Comparison of ENCODE assay signal across 9 cellular contexts in the genomic region with DNA sequence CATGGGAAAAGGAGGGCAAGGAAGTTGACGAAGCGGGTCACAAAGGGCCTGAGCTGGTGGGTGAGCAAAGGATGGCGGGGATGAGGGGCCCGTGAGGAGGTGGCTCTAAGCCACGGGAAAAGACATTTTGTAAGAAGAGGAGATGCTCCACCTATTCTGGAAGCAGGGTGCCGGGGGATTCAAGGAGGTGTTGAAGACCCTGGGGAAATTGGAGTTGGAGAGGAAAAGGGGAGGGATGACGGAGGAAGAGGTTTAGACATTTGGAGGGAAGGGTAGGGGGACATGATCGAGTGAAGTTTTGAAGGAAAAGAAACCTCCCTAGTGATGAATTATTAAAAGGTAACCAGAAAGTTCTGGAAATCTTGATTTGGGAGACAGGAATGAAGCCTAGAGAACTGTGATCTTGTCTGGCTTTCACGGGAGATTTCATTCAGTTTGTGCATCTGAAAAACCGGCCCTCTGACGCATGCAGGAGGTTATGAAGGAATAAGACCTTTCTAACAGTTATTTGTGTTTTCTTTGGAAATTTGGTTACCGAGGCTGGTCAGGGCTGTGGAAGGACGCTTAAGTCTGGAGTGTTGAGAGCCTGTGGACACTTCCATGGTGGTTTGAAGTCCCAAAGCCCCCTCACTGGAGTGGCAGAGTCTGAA. TPM values are rescaled to one million over a fixed set of nuclear protein-coding genes. Genes with fewer than 3 reads are reported as not detected.
A peak's percentile ranks its signal among the peaks of the same experiment; 100 is the strongest.
DNase-seq lines count a peak whose midpoint lies in the region; ATAC-seq and TF ChIP-seq lines count a peak whose summit lies in the region.
"Had no signal": no experiment of that assay in that cellular context is flagged by ENCODE, and none has a peak within 500 bp of the region (broad histone marks: within the 10 kb centered on the region; RNA-seq: fewer than 3 reads in every experiment).

No MANE protein-coding gene starts in this region.

- H3K4me1 Mint-ChIP-seq in Calu3 (ENCODE audit: low read depth, unreplicated experiment), result peaks cover 9% of the 10 kb centered on the region

- H3K27me3 ChIP-seq in SJCRH30 (no peaks in the 10 kb centered on the region), psoas muscle (ENCODE audit: insufficient read depth in 3 of 3, low read length in 2 of 3) (no peaks in the 10 kb centered on the region)

- H3K9me3 ChIP-seq in SJCRH30 (replicated peaks) (no peaks in the 10 kb centered on the region), psoas muscle (no peaks in the 10 kb centered on the region), OCI-LY7 (ENCODE audit: low read length) (no peaks in the 10 kb centered on the region)

- peak overlapping the region; percentile 65 for H3K4me3 Mint-ChIP-seq in Calu3 (ENCODE audit: low read depth, unreplicated experiment)

- POLR2A ChIA-PET in OCI-LY7 (lab: Charles Lee), result no interaction called here

- H2AFZ ChIP-seq in OCI-LY7 (ENCODE audit: low read length), result no peak overlapping the region

- 42 to 53% (median 45%) methylated on average over 13 of the region's 13 CpGs for WGBS in psoas muscle, 3 donors

- H3K27me3 Mint-ChIP-seq in Calu3 (ENCODE audit: unreplicated experiment), result peaks cover 55% of the 10 kb centered on the region

- no peak overlapping the region; the same call in 1 of the 2 replicates for H3K27ac ChIP-seq in SJCRH30
- no peak overlapping the region for H3K27ac ChIP-seq in psoas muscle
- H3K27ac ChIP-seq in OCI-LY7 (ENCODE audit: low read depth, low read length, poor library complexity, severe bottlenecking), result no peak overlapping the region

- H3K36me3 ChIP-seq in SJCRH30 (0 out of 2 replicates have a peak, but pooled peaks cover 6% of the 10 kb centered on the region), psoas muscle (ENCODE audit: insufficient read depth in 1 of 2, low read depth in 1 of 2) (no peaks in the 10 kb centered on the region), OCI-LY7 (ENCODE audit: insufficient read depth, low read length) (no peaks in the 10 kb centered on the region)

- H3K27ac Mint-ChIP-seq in Calu3 (ENCODE audit: unreplicated experiment), result no peak overlapping the region

- peaks cover 5% of the 10 kb centered on the region for H3K36me3 Mint-ChIP-seq in Calu3 (ENCODE audit: insufficient read depth, unreplicated experiment)

- no TSS peak for BruUV-seq in Calu3 (replicated peaks; lab: Mats Ljungman, UMichigan)
- no TSS peak for BruUV-seq in OCI-LY7 (replicated peaks; lab: Mats Ljungman, UMichigan)

- no peaks in the 10 kb centered on the region for H3K9me2 ChIP-seq in OCI-LY7 (ENCODE audit: insufficient read depth, low read length)

- no peaks in the 10 kb centered on the region for H3K9me3 Mint-ChIP-seq in Calu3 (ENCODE audit: low read depth, unreplicated experiment)

- peaks cover 9% of the 10 kb centered on the region for H3K4me1 ChIP-seq in SJCRH30
- H3K4me1 ChIP-seq in psoas muscle, result peaks cover 11% of the 10 kb centered on the region
- H3K4me1 ChIP-seq in OCI-LY7 (ENCODE audit: insufficient read depth, low read length, poor library complexity, severe bottlenecking), result peaks cover 14% of the 10 kb centered on the region

- ATAC-seq in psoas muscle (peak in 1 of 4 donors; percentile 9), HG03280 (IDR thresholded peaks at IDR 0.05; ENCODE audit: unreplicated experiment) (no peak)

- intact Hi-C loops in Calu3 (cut with micrococcal nuclease; ENCODE audit: unreplicated experiment), result no loop called here
- intact Hi-C loops in psoas muscle (cut with DNase I), result no loop called here
- intact Hi-C loops in OCI-LY7 (cut with micrococcal nuclease; ENCODE audit: unreplicated experiment), result no loop called here

- H4K20me1 ChIP-seq in OCI-LY7 (ENCODE audit: insufficient read depth, low read length), result no peaks in the 10 kb centered on the region

- CTCF ChIA-PET in Calu3 (lab: Charles Lee), result no interaction called here
- CTCF ChIA-PET in OCI-LY7 (lab: Charles Lee; ENCODE audit: unreplicated experiment), result no interaction called here

- no peak for DNase-seq in Calu3
- DNase-seq in SJCRH30, result no peak
- peak; percentile 17 for DNase-seq in fibroblast of mammary gland (ENCODE audit: low read depth)
- no peak for DNase-seq in psoas muscle
- DNase-seq in NCI-H1417 treated with DMSO at 0.1 percent for 48 hours (lab: John Stamatoyannopoulos, UW), result no peak
- DNase-seq in OCI-LY7 (ENCODE audit: low spot score), result no peak
- no peak for DNase-seq in stimulated activated CD4-positive, alpha-beta T cell treated with anti-CD3 and anti-CD28 coated beads, Interleukin-15, amount 100 ng/mL, for 24 hours
- DNase-seq: activated CD4-positive, alpha-beta T cell treated with anti-CD3 and anti-CD28 coated beads, Interleukin-2, amount 50 U/mL, for 4 hours had no signal

- TF ChIP-seq CTCF in Calu3 (IDR thresholded peaks at IDR 0.05; ENCODE audit: unreplicated experiment), result no peak
- TF ChIP-seq CTCF in fibroblast of mammary gland (conservative IDR thresholded peaks at IDR 0.05; ENCODE audit: control insufficient read depth, insufficient read depth, low read depth, low read length), result no peak
- TF ChIP-seq CTCF in psoas muscle (IDR thresholded peaks at IDR 0.05), result no peak
- no peak for TF ChIP-seq CTCF in OCI-LY7 (conservative IDR thresholded peaks at IDR 0.05; ENCODE audit: low read length)

- H3K79me2 ChIP-seq in OCI-LY7 (ENCODE audit: insufficient read depth, low read depth, low read length), result no peaks in the 10 kb centered on the region

- no peak overlapping the region for H3K4me2 ChIP-seq in OCI-LY7 (ENCODE audit: low read length)

- H3K4me3 ChIP-seq in SJCRH30 (peak overlapping the region; percentile 89), fibroblast of mammary gland (ENCODE audit: control insufficient read depth, low read depth, low read length) (peak overlapping the region; percentile 55), psoas muscle (peak overlapping the region; percentile 82), OCI-LY7 (ENCODE audit: low read depth, low read length, poor library complexity, severe bottlenecking) (no peak overlapping the region)

RNA-seq across cellular contexts. Expression of gene SMO, which starts 1.4 kb away (rescaled TPM):
- total RNA-seq in Calu3 (2022) (2.1 and 3.6 TPM in 2 replicates), psoas muscle (1 to 10 TPM; 1.4 to 6.0 (median 2.6) TPM), OCI-LY7 (2022) (0.17 and 0.22 TPM in 2 replicates)
- 40.5 and 43.2 TPM in 2 replicates for total RNA-seq in SJCRH30 (2014; rRNA removed; shearing (Covaris generic))
- 1 to 10 TPM in 1 of 3 donors, under 1 TPM in 2; 0.52 to 1.1 (median 0.93) TPM for polyA plus RNA-seq in psoas muscle
- total RNA-seq in OCI-LY7 (2014; rRNA removed; shearing (Covaris generic)), result 0.25 TPM in 1 of 2 replicates, not detected in the other

RNA-seq across cellular contexts. Expression of gene AHCYL2, which starts 35.0 kb away (rescaled TPM):
- total RNA-seq in Calu3 (2022), result 54.6 and 66.4 TPM in 2 replicates
- total RNA-seq in SJCRH30 (2014; rRNA removed; shearing (Covaris generic)), result 10.2 and 10.9 TPM in 2 replicates
- total RNA-seq in psoas muscle, result 10 to 100 TPM; 24.8 to 39.2 (median 31.4) TPM
- polyA plus RNA-seq in psoas muscle, result 10 to 100 TPM in 1 of 3 donors, 1 to 10 TPM in 2; 4.4 to 22.9 (median 8.6) TPM
- 3.6 and 5.0 TPM in 2 replicates for total RNA-seq in OCI-LY7 (2014; rRNA removed; shearing (Covaris generic))
- 8.7 and 9.7 TPM in 2 replicates for total RNA-seq in OCI-LY7 (2022)

RNA-seq across cellular contexts. Expression of gene TSPAN33, which starts 45.3 kb away (rescaled TPM):
- total RNA-seq in Calu3 (2022), result 12.4 and 13.4 TPM in 2 replicates
- 47.8 and 49.1 TPM in 2 replicates for total RNA-seq in SJCRH30 (2014; rRNA removed; shearing (Covaris generic))
- total RNA-seq in psoas muscle, result 10 to 100 TPM in 2 of 4 donors, 1 to 10 TPM in 2; 9.1 to 15.4 (median 12.1) TPM
- polyA plus RNA-seq in psoas muscle, result 1 to 10 TPM; 2.2 to 6.6 (median 4.7) TPM
- total RNA-seq in OCI-LY7 (2014; rRNA removed; shearing (Covaris generic)), result 11.5 and 14.6 TPM in 2 replicates
- total RNA-seq in OCI-LY7 (2022), result 37.8 and 44.8 TPM in 2 replicates
